In the genomic region with DNA sequence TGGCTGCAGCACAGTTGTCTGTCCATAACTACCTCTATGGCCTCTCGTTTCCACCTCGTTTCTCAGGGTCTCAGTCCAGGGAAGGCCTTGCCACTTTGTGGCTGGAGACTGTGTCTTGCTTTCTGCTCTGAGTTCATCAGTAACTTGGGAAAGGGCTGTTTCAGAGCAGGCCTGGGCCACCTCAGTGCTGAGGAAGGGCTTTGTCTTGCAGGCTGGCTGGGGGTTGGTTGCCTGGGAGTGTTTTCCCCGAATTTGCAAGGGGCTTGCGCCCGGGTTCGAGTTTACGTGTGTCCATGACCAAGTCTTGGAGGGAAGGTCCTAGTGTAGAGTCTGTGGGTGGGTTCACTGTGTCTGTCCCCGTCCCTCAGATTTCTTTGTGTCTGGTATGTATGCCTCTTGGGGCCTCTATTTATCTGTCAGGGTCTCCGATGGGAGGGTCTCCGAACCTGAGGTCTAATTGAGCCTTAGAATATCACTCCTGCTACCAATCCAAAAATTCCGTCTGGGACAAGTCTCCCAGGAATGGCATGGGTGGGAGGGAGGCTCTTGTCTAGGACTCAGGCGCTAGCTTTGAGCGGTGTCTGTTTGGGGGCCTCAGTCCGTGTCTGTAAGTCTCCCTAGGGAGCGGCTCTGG, we compare ENCODE assay signal across 6 cellular contexts. TPM values are rescaled to one million over a fixed set of nuclear protein-coding genes. Genes with fewer than 3 reads are reported as not detected.
DNase-seq lines count a peak whose midpoint lies in the region; ATAC-seq and TF ChIP-seq lines count a peak whose summit lies in the region.

No MANE protein-coding gene starts in this region.

- no peak for DNase-seq in MG63
- no peak for DNase-seq in epithelial cell of esophagus (ENCODE audit: low read depth)
- DNase-seq in retinal pigment epithelial cell (ENCODE audit: low read depth): no peak
- no peak for DNase-seq in T-helper 2 cell treated with Interferon-gamma antibody and Interleukin-4, amounts not matched to agents 5 μg/mL and 100 μg/mL, for 36 hours (ENCODE audit: low spot score)
- DNase-seq in activated CD8-positive, alpha-beta memory T cell treated with anti-CD3 and anti-CD28 coated beads, Interleukin-2, amount 50 U/mL, for 48 hours: no peak

- no peak for TF ChIP-seq CTCF in epithelial cell of esophagus (IDR thresholded peaks at IDR 0.05; ENCODE audit: insufficient read depth, low read depth, low read length, missing control alignments)
- no peak for TF ChIP-seq CTCF in retinal pigment epithelial cell (conservative IDR thresholded peaks at IDR 0.05; ENCODE audit: low read depth, low read length)

- H3K9me3 ChIP-seq in MG63: no peaks in the 10 kb centered on the region

- H3K27ac Mint-ChIP-seq in T-helper 2 cell treated with Interferon-gamma antibody and Interleukin-4, amounts not matched to agents 5 μg/mL and 100 μg/mL, for 36 hours: no peak overlapping the region

- H3K36me3 ChIP-seq in MG63: peaks cover 45% of the 10 kb centered on the region

- ATAC-seq in HG02571 (IDR thresholded peaks at IDR 0.05; ENCODE audit: unreplicated experiment): no peak

- no peak overlapping the region for H3K4me3 Mint-ChIP-seq in T-helper 2 cell treated with Interferon-gamma antibody and Interleukin-4, amounts not matched to agents 5 μg/mL and 100 μg/mL, for 36 hours

- H3K9me3 Mint-ChIP-seq in T-helper 2 cell treated with Interferon-gamma antibody and Interleukin-4, amounts not matched to agents 5 μg/mL and 100 μg/mL, for 36 hours: no peaks in the 10 kb centered on the region

- H3K27me3 ChIP-seq in MG63: no peaks in the 10 kb centered on the region

- H3K4me1 Mint-ChIP-seq in T-helper 2 cell treated with Interferon-gamma antibody and Interleukin-4, amounts not matched to agents 5 μg/mL and 100 μg/mL, for 36 hours (ENCODE audit: low read depth): peaks cover 16% of the 10 kb centered on the region

- H3K4me3 ChIP-seq in MG63 (peak overlapping the region; percentile 71), epithelial cell of esophagus (ENCODE audit: low read length) (peak overlapping the region; percentile 61), retinal pigment epithelial cell (ENCODE audit: low read length) (peak overlapping the region; percentile 63)

- peaks cover 34% of the 10 kb centered on the region for H3K27me3 Mint-ChIP-seq in T-helper 2 cell treated with Interferon-gamma antibody and Interleukin-4, amounts not matched to agents 5 μg/mL and 100 μg/mL, for 36 hours (ENCODE audit: low read depth)

- H3K36me3 Mint-ChIP-seq in T-helper 2 cell treated with Interferon-gamma antibody and Interleukin-4, amounts not matched to agents 5 μg/mL and 100 μg/mL, for 36 hours (ENCODE audit: low read depth): peaks cover 9% of the 10 kb centered on the region

RNA-seq across cellular contexts. Expression of gene TGFB1I1, which starts 0.6 kb away (rescaled TPM):
- total RNA-seq in MG63 (2014; rRNA removed; shearing (Covaris generic); ENCODE audit: low replicate concordance): 39.1 and 48.1 TPM in 2 replicates

RNA-seq across cellular contexts. Expression of gene SLC5A2, which starts 11.6 kb away (rescaled TPM):
- total RNA-seq in MG63 (2014; rRNA removed; shearing (Covaris generic); ENCODE audit: low replicate concordance): not detected in 2 replicates

RNA-seq across cellular contexts. Expression of gene ARMC5, which starts 12.1 kb away (rescaled TPM):
- 11.3 and 12.7 TPM in 2 replicates for total RNA-seq in MG63 (2014; rRNA removed; shearing (Covaris generic); ENCODE audit: low replicate concordance)

RNA-seq across cellular contexts. Expression of gene ZNF843, which starts 28.8 kb away (rescaled TPM):
- total RNA-seq in MG63 (2014; rRNA removed; shearing (Covaris generic); ENCODE audit: low replicate concordance): not detected in 2 replicates

RNA-seq across cellular contexts. Expression of gene RUSF1, which starts 36.8 kb away (rescaled TPM):
- total RNA-seq in MG63 (2014; rRNA removed; shearing (Covaris generic); ENCODE audit: low replicate concordance): 20.6 and 27.9 TPM in 2 replicates
